Comparison of ENCODE assay signal across 1 cellular context in genomic region chr11:120903686-120904085, GRCh38.
TF ChIP-seq lines count a peak whose summit lies in the region.

No MANE protein-coding gene starts in this region.

TF ChIP-seq in H1, 55 proteins besides CTCF, POLR2A, EP300 and RAD21 (continued from another document):
- TF ChIP-seq, protein P1, sequence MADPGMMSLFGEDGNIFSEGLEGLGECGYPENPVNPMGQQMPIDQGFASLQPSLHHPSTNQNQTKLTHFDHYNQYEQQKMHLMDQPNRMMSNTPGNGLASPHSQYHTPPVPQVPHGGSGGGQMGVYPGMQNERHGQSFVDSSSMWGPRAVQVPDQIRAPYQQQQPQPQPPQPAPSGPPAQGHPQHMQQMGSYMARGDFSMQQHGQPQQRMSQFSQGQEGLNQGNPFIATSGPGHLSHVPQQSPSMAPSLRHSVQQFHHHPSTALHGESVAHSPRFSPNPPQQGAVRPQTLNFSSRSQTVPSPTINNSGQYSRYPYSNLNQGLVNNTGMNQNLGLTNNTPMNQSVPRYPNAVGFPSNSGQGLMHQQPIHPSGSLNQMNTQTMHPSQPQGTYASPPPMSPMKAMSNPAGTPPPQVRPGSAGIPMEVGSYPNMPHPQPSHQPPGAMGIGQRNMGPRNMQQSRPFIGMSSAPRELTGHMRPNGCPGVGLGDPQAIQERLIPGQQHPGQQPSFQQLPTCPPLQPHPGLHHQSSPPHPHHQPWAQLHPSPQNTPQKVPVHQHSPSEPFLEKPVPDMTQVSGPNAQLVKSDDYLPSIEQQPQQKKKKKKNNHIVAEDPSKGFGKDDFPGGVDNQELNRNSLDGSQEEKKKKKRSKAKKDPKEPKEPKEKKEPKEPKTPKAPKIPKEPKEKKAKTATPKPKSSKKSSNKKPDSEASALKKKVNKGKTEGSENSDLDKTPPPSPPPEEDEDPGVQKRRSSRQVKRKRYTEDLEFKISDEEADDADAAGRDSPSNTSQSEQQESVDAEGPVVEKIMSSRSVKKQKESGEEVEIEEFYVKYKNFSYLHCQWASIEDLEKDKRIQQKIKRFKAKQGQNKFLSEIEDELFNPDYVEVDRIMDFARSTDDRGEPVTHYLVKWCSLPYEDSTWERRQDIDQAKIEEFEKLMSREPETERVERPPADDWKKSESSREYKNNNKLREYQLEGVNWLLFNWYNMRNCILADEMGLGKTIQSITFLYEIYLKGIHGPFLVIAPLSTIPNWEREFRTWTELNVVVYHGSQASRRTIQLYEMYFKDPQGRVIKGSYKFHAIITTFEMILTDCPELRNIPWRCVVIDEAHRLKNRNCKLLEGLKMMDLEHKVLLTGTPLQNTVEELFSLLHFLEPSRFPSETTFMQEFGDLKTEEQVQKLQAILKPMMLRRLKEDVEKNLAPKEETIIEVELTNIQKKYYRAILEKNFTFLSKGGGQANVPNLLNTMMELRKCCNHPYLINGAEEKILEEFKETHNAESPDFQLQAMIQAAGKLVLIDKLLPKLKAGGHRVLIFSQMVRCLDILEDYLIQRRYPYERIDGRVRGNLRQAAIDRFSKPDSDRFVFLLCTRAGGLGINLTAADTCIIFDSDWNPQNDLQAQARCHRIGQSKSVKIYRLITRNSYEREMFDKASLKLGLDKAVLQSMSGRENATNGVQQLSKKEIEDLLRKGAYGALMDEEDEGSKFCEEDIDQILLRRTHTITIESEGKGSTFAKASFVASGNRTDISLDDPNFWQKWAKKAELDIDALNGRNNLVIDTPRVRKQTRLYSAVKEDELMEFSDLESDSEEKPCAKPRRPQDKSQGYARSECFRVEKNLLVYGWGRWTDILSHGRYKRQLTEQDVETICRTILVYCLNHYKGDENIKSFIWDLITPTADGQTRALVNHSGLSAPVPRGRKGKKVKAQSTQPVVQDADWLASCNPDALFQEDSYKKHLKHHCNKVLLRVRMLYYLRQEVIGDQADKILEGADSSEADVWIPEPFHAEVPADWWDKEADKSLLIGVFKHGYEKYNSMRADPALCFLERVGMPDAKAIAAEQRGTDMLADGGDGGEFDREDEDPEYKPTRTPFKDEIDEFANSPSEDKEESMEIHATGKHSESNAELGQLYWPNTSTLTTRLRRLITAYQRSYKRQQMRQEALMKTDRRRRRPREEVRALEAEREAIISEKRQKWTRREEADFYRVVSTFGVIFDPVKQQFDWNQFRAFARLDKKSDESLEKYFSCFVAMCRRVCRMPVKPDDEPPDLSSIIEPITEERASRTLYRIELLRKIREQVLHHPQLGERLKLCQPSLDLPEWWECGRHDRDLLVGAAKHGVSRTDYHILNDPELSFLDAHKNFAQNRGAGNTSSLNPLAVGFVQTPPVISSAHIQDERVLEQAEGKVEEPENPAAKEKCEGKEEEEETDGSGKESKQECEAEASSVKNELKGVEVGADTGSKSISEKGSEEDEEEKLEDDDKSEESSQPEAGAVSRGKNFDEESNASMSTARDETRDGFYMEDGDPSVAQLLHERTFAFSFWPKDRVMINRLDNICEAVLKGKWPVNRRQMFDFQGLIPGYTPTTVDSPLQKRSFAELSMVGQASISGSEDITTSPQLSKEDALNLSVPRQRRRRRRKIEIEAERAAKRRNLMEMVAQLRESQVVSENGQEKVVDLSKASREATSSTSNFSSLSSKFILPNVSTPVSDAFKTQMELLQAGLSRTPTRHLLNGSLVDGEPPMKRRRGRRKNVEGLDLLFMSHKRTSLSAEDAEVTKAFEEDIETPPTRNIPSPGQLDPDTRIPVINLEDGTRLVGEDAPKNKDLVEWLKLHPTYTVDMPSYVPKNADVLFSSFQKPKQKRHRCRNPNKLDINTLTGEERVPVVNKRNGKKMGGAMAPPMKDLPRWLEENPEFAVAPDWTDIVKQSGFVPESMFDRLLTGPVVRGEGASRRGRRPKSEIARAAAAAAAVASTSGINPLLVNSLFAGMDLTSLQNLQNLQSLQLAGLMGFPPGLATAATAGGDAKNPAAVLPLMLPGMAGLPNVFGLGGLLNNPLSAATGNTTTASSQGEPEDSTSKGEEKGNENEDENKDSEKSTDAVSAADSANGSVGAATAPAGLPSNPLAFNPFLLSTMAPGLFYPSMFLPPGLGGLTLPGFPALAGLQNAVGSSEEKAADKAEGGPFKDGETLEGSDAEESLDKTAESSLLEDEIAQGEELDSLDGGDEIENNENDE (IDR thresholded peaks at IDR 0.05; ENCODE audit: insufficient replicate concordance, low read length): no peak
- TF ChIP-seq SUZ12 (IDR thresholded peaks at IDR 0.05; ENCODE audit: low read length): no peak
- TF ChIP-seq CHD2 (IDR thresholded peaks at IDR 0.05; ENCODE audit: low read length): no peak
